ENCODE assay signal across 1 cellular context in the genomic region with DNA sequence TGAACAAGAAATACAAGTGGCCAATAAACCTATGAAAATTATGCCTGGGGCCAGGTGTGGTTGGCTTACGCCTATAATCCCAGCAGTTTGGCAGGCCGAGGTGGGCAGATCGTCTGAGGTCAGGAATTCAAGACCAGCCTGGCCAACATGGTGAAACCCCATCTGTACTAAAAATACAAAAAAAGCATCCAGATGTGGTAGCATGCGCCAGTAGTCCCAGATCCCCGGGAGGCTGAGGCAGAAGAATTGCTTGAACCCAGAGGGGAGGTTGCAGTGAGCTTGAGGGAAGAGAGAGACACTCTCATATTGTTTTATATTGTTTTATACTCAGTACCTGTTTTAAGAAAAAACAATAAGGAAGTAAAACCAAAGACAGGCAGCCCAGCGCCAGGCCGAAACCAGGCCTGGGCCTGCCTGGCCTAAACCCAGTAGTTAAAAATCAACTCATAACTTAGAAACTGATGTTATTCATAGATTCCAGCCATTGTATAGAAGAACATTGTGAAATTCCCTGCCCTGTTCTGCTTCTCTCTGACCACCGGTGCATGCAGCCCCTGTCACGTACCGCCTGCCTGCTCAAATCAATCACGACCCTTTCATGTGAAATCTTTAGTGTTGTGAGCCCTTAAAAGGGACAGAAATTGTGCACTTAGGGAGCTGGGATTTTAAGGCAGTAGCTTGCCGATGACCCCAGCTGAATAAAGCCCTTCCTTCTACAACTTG.
A peak's percentile ranks its signal among the peaks of the same experiment; 100 is the strongest.
TF ChIP-seq lines count a peak whose summit lies in the region.

No MANE protein-coding gene starts in this region.

TF ChIP-seq in HepG2, 621 proteins besides CTCF, POLR2A, EP300 and RAD21 (continued from another document):
- TF ChIP-seq, protein P1, sequence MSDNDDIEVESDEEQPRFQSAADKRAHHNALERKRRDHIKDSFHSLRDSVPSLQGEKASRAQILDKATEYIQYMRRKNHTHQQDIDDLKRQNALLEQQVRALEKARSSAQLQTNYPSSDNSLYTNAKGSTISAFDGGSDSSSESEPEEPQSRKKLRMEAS (IDR thresholded peaks at IDR 0.05), result peak; percentile 1; the same call in 1 of the 2 replicates
